10 cellular contexts compared by ENCODE assay signal in genomic region chr1:203663294-203663693, GRCh38. TPM values are rescaled to one million over a fixed set of nuclear protein-coding genes. Genes with fewer than 3 reads are reported as not detected.
DNase-seq lines count a peak whose midpoint lies in the region; ATAC-seq and TF ChIP-seq lines count a peak whose summit lies in the region.
"Had no signal": no experiment of that assay in that cellular context is flagged by ENCODE, and none has a peak within 500 bp of the region (broad histone marks: within the 10 kb centered on the region; RNA-seq: fewer than 3 reads in every experiment).

No MANE protein-coding gene starts in this region.

- DNase-seq in AG09309 (ENCODE audit: low read depth) (peak; percentile 66), brain microvascular endothelial cell (peak; percentile 96), myocyte (ENCODE audit: low read depth) (peak; percentile 88), colonic mucosa (no peak), DMS79 (lab: John Stamatoyannopoulos, UW) (no peak), NCI-H774 (lab: John Stamatoyannopoulos, UW) (no peak)
- DNase-seq: KG1, nephron progenitor cell had no signal

- no peak for ATAC-seq in GM21576 (IDR thresholded peaks at IDR 0.05; ENCODE audit: unreplicated experiment)

- peaks cover 11% of the 10 kb centered on the region for H3K4me1 ChIP-seq in HUES64 (ENCODE audit: insufficient read depth, low read length)
- no peaks in the 10 kb centered on the region for H3K4me1 ChIP-seq in colonic mucosa

- TF ChIP-seq CTCF in AG09309 (IDR thresholded peaks at IDR 0.05; ENCODE audit: control insufficient read depth, insufficient read depth, low read depth, low read length, missing control alignments): no peak
- TF ChIP-seq CTCF in brain microvascular endothelial cell (IDR thresholded peaks at IDR 0.05; ENCODE audit: low read depth, low read length, missing control alignments): peak; percentile 19
- no peak for TF ChIP-seq CTCF in colonic mucosa (IDR thresholded peaks at IDR 0.05)

- in situ Hi-C loops in brain microvascular endothelial cell (cut with HindIII; ENCODE audit: low pct_ligation_motif_present, low sequenced_read_pairs): no loop called here

- WGBS in HUES64: 75% methylated on average over 2 of the region's 2 CpGs

- H3K9ac ChIP-seq in HUES64 (ENCODE audit: low read depth, low read length): no peak overlapping the region
- no peak overlapping the region for H3K9ac ChIP-seq in colonic mucosa (ENCODE audit: low read depth in 2 of 2, low read length in 2 of 2)

- H3K9me3 ChIP-seq in HUES64 (ENCODE audit: insufficient read depth, low read depth, low read length): no peaks in the 10 kb centered on the region
- no peaks in the 10 kb centered on the region for H3K9me3 ChIP-seq in colonic mucosa

- H3K27ac ChIP-seq in HUES64 (ENCODE audit: low read depth, low read length): 0 out of 2 replicates have a peak overlapping the region, but pooled peaks have one; percentile 5
- peak overlapping the region; percentile 86 for H3K27ac ChIP-seq in brain microvascular endothelial cell
- H3K27ac ChIP-seq in colonic mucosa: no peak overlapping the region

- H3K27me3 ChIP-seq in HUES64 (ENCODE audit: insufficient read depth, low read length) (no peaks in the 10 kb centered on the region), brain microvascular endothelial cell (replicated peaks) (no peaks in the 10 kb centered on the region), colonic mucosa (no peaks in the 10 kb centered on the region)

- H3K4me3 ChIP-seq in AG09309 (ENCODE audit: control insufficient read depth, low read depth, low read length): no peak overlapping the region
- no peak overlapping the region for H3K4me3 ChIP-seq in HUES64 (ENCODE audit: low read length)
- no peak overlapping the region for H3K4me3 ChIP-seq in brain microvascular endothelial cell (ENCODE audit: low read depth, low read length)
- H3K4me3 ChIP-seq in colonic mucosa: no peak overlapping the region

- intact Hi-C loops in colonic mucosa (cut with DNase I): no loop called here

- H3K36me3 ChIP-seq in HUES64 (ENCODE audit: insufficient read depth, low read length) (no peaks in the 10 kb centered on the region), brain microvascular endothelial cell (replicated peaks) (no peaks in the 10 kb centered on the region), colonic mucosa (no peaks in the 10 kb centered on the region)

RNA-seq across cellular contexts. Expression of gene ATP2B4, which starts 36.7 kb away (rescaled TPM):
- 10.7 TPM for polyA plus RNA-seq in HUES64 (2013, experiment 1 of 2)
- 15.3 TPM for polyA plus RNA-seq in HUES64 (2013, experiment 2 of 2)
- total RNA-seq in myocyte (13.9 and 17.5 TPM in 2 replicates), colonic mucosa (10 to 100 TPM; 10.5 to 57.6 TPM)
- 24.5 TPM for polyA plus RNA-seq in myocyte (2012)

Comparison
In these comparisons a context has a peak if more than half of its experiments do, and no peak if none do; other contexts are left out.
1. DNase-seq: peak in AG09309 (single experiment), brain microvascular endothelial cell (single experiment) and myocyte (single experiment); none in colonic mucosa (single experiment), DMS79 (single experiment) and NCI-H774 (single experiment).